ENCODE assay signal across 8 cellular contexts in the genomic region with DNA sequence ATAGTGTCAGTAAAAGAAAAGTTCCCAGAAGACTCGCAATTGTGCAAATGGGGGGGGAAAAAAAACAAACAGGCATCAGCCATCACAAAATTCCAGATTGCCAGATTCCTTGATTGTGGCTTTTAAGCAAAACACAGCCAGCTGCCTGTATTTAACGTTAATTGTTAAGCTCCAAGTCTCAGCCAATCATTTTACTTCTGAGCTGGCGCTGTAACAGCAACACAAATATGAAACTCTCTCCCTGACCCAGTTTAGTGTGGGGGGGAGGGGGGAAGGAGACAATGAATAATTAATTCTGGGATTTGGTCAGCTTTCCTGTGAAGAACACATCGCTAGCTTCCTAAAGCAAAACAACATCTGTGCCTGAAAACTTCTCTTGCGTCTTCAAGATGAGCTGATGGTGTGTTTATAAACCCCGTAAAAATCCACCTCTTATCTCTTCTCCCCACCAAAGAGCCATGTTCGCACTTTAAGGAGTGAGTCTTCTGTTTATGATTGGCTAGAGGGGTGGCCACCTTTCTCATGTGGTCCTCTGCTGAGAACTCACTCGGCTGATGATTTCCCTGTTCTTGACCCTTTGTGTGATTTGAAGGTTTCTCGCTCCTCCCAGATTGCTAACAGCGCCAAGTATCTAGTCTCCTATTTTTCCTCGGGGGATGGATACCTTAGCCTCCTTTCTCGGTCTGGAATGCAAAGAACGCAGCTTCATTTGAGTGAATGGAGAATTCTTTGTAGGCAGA.
A peak's percentile ranks its signal among the peaks of the same experiment; 100 is the strongest.
DNase-seq lines count a peak whose midpoint lies in the region; ATAC-seq and TF ChIP-seq lines count a peak whose summit lies in the region.

No MANE protein-coding gene starts in this region.

- intact Hi-C loops in dendritic cell treated with granulocyte-macrophage colony-stimulating factor and Interleukin-4, amounts not matched to agents 40 ng/mL and 50 ng/mL, for 4 days (cut with micrococcal nuclease): loop anchor here (1.0 to 5.0 kb wide), 3 partner anchors 160 to 475 kb away; partner anchors contain the start of gene DAPK1

- no peaks in the 10 kb centered on the region for H3K27me3 ChIP-seq in MG63

- in situ Hi-C loops in ACHN (cut with HindIII; ENCODE audit: low pct_ligation_motif_present, low pct_unique_long_range_greater_than_20kb, low sequenced_read_pairs): no loop called here

- ATAC-seq in GM21381 (IDR thresholded peaks at IDR 0.05; ENCODE audit: unreplicated experiment) (no peak), GM21528 (IDR thresholded peaks at IDR 0.05; ENCODE audit: low FRiP score, unreplicated experiment) (no peak)

- H3K36me3 Mint-ChIP-seq in dendritic cell treated with granulocyte-macrophage colony-stimulating factor and Interleukin-4, amounts not matched to agents 40 ng/mL and 50 ng/mL, for 4 days (ENCODE audit: low read depth): no peaks in the 10 kb centered on the region
- H3K36me3 Mint-ChIP-seq in mesothelial cell of epicardium: no peaks in the 10 kb centered on the region

- no peak overlapping the region for H3K27ac Mint-ChIP-seq in dendritic cell treated with granulocyte-macrophage colony-stimulating factor and Interleukin-4, amounts not matched to agents 40 ng/mL and 50 ng/mL, for 4 days
- peak overlapping the region; percentile 97 for H3K27ac Mint-ChIP-seq in mesothelial cell of epicardium

- peak; percentile 45 for DNase-seq in ACHN
- no peak for DNase-seq in MG63
- DNase-seq in mesothelial cell of epicardium (ENCODE audit: low spot score in 2 of 2, unreplicated experiment in 2 of 2): peak in 1 of 2 experiments; percentile 39
- DNase-seq in occipital lobe (lab: John Stamatoyannopoulos, UW): no peak
- DNase-seq in stimulated activated naive CD4-positive, alpha-beta T cell (lab: John Stamatoyannopoulos, UW): no peak

- H3K27me3 Mint-ChIP-seq in dendritic cell treated with granulocyte-macrophage colony-stimulating factor and Interleukin-4, amounts not matched to agents 40 ng/mL and 50 ng/mL, for 4 days: peaks cover 33% of the 10 kb centered on the region
- H3K27me3 Mint-ChIP-seq in mesothelial cell of epicardium (ENCODE audit: low read depth): no peaks in the 10 kb centered on the region

- no peaks in the 10 kb centered on the region for H3K36me3 ChIP-seq in MG63

- H3K4me3 Mint-ChIP-seq in dendritic cell treated with granulocyte-macrophage colony-stimulating factor and Interleukin-4, amounts not matched to agents 40 ng/mL and 50 ng/mL, for 4 days: peak overlapping the region; percentile 50
- H3K4me3 Mint-ChIP-seq in mesothelial cell of epicardium: peak overlapping the region; percentile 84

- no peak for TF ChIP-seq CTCF in mesothelial cell of epicardium (IDR thresholded peaks at IDR 0.05; ENCODE audit: unreplicated experiment)

- H3K9me3 ChIP-seq in MG63: no peaks in the 10 kb centered on the region

- peak overlapping the region; percentile 31 for H3K4me3 ChIP-seq in MG63

- H3K9me3 Mint-ChIP-seq in dendritic cell treated with granulocyte-macrophage colony-stimulating factor and Interleukin-4, amounts not matched to agents 40 ng/mL and 50 ng/mL, for 4 days: no peaks in the 10 kb centered on the region
- no peaks in the 10 kb centered on the region for H3K9me3 Mint-ChIP-seq in mesothelial cell of epicardium

- peaks cover 12% of the 10 kb centered on the region for H3K4me1 Mint-ChIP-seq in dendritic cell treated with granulocyte-macrophage colony-stimulating factor and Interleukin-4, amounts not matched to agents 40 ng/mL and 50 ng/mL, for 4 days (ENCODE audit: low read depth)
- peaks cover 37% of the 10 kb centered on the region for H3K4me1 Mint-ChIP-seq in mesothelial cell of epicardium
